34 cellular contexts compared by ENCODE assay signal in genomic region chr6:121403981-121404380, GRCh38.
"Had no signal": no experiment of that assay in that cellular context is flagged by ENCODE, and none has a peak within 500 bp of the region (broad histone marks: within the 10 kb centered on the region; RNA-seq: fewer than 3 reads in every experiment).

No MANE protein-coding gene starts in this region.

- H3K27ac ChIP-seq: KMS-11 had no signal

- H3K4me3 ChIP-seq: MG63 had no signal

- H3K9ac ChIP-seq: KMS-11 had no signal

- H3K27me3 ChIP-seq: MG63 had no signal

- H3K4me2 ChIP-seq: KMS-11 had no signal

- DNase-seq: Karpas-422, Kasumi-1, MG63, MM.1S, MV-4-11, NCI-H1048, NCI-H1092, NCI-H1092 treated with DMSO at 0.1 percent for 48 hours, NCI-H1105, NCI-H1105 treated with DMSO at 0.1 percent for 48 hours, NCI-H1417 treated with DMSO at 0.1 percent for 48 hours, NCI-H1436, NCI-H1436 treated with DMSO at 0.1 percent for 48 hours, NCI-H146, NCI-H1694, NCI-H187, NCI-H187 treated with DMSO at 0.1 percent for 48 hours, NCI-H1930, NCI-H2029, NCI-H2029 treated with DMSO at 0.1 percent for 48 hours, NCI-H2081, NCI-H2081 treated with DMSO at 0.1 percent for 48 hours, NCI-H2107, NCI-H2171, NCI-H2171 treated with DMSO at 0.1 percent for 48 hours, NCI-H2227 treated with DMSO at 0.1 percent for 48 hours, NCI-H226, NCI-H345, NCI-H446 treated with DMSO at 0.1 percent for 48 hours, NCI-H510A, NCI-H510A treated with DMSO at 0.1 percent for 48 hours, NCI-H524, NCI-H524 treated with DMSO at 0.1 percent for 48 hours had no signal

- H3K9me3 ChIP-seq: MG63 had no signal

- H3K36me3 ChIP-seq: MG63 had no signal
